9 cellular contexts compared by ENCODE assay signal in the genomic region with DNA sequence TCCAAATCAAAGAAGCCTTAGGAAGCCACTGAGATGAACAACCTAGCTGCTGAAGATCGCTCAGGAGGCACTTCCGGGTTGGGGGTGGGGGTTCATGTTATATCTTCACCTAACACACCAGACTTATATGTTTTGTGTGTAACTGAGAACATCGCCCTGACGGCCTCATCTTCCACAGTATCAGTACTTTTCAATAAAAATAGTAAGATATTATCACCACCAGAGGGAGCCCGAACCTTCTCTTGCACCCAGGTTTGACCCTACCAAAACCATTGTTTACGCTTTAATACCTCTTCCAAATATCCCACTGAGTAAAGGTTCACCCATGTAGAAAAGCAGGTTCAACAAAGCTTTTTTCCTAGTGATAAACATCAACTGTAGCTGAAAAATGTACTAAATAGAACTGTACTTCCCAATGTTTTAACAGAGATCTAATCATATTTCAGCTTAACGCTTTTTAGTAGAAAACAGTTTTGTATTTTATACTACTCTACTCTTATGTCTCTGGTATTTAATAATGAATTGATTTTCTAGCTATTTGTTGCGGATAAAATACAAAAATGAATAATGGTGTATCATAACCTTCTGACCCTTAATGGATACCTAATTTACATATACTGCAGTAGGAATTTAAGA.
DNase-seq lines count a peak whose midpoint lies in the region; ATAC-seq, FAIRE-seq and TF ChIP-seq lines count a peak whose summit lies in the region.
"Had no signal": no experiment of that assay in that cellular context is flagged by ENCODE, and none has a peak within 500 bp of the region (broad histone marks: within the 10 kb centered on the region; RNA-seq: fewer than 3 reads in every experiment).

No MANE protein-coding gene starts in this region.

- no peaks in the 10 kb centered on the region for H3K9me3 ChIP-seq in tibial artery

- no peak overlapping the region for H3K27ac ChIP-seq in tibial artery
- H3K27ac ChIP-seq: epithelial cell of prostate had no signal

- TF ChIP-seq POLR2A in H54 (IDR thresholded peaks at IDR 0.05; ENCODE audit: low read depth, low read length) = no peak

- peak; percentile 56 for ATAC-seq in Right ventricle myocardium inferior

- intact Hi-C loops in Right ventricle myocardium inferior (cut with DNase I) = loop anchor here (1.0 to 2.0 kb wide), 2 partner anchors 245 to 354 kb away; no protein-coding TSS in a partner anchor
- intact Hi-C loops in cardiac septum (cut with DNase I) = loop anchor here (1.0 kb wide), 1 partner anchor 245 kb away; no protein-coding TSS in a partner anchor
- intact Hi-C loops in tibial artery (cut with DNase I; ENCODE audit: low total_unique reads) = no loop called here

- TF ChIP-seq CTCF in bronchial epithelial cell (IDR thresholded peaks at IDR 0.05; ENCODE audit: insufficient read depth, low read length, severe bottlenecking) (peak; percentile 65), tibial artery (IDR thresholded peaks at IDR 0.05) (peak; percentile 58 to 64)

- H3K36me3 ChIP-seq in bronchial epithelial cell (ENCODE audit: control insufficient read depth, insufficient read depth, low read length) = no peaks in the 10 kb centered on the region
- no peaks in the 10 kb centered on the region for H3K36me3 ChIP-seq in tibial artery

- no peaks in the 10 kb centered on the region for H3K27me3 ChIP-seq in bronchial epithelial cell (ENCODE audit: control insufficient read depth, insufficient read depth, low read length)
- H3K27me3 ChIP-seq in tibial artery = no peaks in the 10 kb centered on the region

- H3K4me3 ChIP-seq in bronchial epithelial cell (ENCODE audit: low read depth, low read length) = no peak overlapping the region
- H3K4me3 ChIP-seq in tibial artery = no peak overlapping the region

- DNase-seq in Right ventricle myocardium inferior (ENCODE audit: missing footprints) (no peak), cardiac septum (ENCODE audit: low spot score) (no peak), H54 (ENCODE audit: insufficient read length, low spot score) (no peak), LHCN-M2 (ENCODE audit: low read depth) (peak; percentile 34), RPMI7951 (ENCODE audit: low read depth) (peak; percentile 43), bronchial epithelial cell (ENCODE audit: low read depth) (peak; percentile 50), left kidney (ENCODE audit: low read depth, low spot score) (peak; percentile 84), tibial artery (peak in 1 of 2 donors; percentile 24)

- peak; percentile 70 for FAIRE-seq in H54 (lab: Jason Lieb, UNC)
- FAIRE-seq in bronchial epithelial cell (lab: Jason Lieb, UNC) = no peak

- peaks cover 0 to 5% (median 2%) of the 10 kb centered on the region in 4 donors for H3K4me1 ChIP-seq in tibial artery

Comparison
In these comparisons a context has a peak if more than half of its experiments do, and no peak if none do; other contexts are left out.
1. DNase-seq: peak in LHCN-M2 (single experiment), RPMI7951 (single experiment), bronchial epithelial cell (single experiment) and left kidney (single experiment); none in Right ventricle myocardium inferior (single experiment), cardiac septum (single experiment) and H54 (single experiment).